Comparison of ENCODE assay signal across 1 cellular context in the genomic region with DNA sequence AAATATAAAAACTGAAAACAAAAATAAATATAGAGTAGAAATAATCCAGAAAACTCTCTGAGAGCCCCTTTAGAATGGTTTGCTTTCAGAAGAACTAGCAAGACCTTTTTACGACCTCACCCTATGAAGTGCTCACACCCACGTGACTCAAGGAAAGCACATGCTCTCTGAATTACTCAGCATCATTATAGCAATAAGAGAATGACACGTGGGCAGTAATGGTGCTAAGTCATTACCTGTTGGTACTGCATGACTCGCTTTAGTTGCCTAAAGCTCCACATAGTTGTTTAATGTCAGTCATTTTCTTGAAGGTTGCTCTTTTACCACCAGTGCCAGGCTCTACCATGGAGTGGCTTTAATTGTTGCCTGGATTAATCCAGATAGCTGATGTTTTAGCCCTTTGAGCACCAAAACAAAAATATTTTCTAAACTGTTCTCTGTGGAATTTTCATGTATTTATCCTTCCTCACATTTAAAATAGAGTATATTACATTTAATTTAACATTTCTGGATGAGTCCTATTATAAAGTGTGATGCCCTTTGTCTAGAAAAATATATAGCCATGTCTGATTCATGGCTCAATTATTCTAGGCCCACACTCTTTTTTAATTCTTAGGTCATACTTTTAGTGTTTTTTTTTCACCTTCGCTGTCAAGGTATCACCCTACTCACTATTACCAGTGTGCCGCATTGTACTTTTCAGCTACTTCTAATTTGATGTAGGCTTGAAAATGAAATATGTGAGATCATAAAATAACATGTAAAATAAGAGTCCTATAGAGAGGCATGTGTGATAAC.
A peak's percentile ranks its signal among the peaks of the same experiment; 100 is the strongest.
TF ChIP-seq lines count a peak whose summit lies in the region.

No MANE protein-coding gene starts in this region.

TF ChIP-seq in K562, 482 proteins besides CTCF, POLR2A, EP300 and RAD21 (continued from another document and continues in another):
- TF ChIP-seq, protein P1, sequence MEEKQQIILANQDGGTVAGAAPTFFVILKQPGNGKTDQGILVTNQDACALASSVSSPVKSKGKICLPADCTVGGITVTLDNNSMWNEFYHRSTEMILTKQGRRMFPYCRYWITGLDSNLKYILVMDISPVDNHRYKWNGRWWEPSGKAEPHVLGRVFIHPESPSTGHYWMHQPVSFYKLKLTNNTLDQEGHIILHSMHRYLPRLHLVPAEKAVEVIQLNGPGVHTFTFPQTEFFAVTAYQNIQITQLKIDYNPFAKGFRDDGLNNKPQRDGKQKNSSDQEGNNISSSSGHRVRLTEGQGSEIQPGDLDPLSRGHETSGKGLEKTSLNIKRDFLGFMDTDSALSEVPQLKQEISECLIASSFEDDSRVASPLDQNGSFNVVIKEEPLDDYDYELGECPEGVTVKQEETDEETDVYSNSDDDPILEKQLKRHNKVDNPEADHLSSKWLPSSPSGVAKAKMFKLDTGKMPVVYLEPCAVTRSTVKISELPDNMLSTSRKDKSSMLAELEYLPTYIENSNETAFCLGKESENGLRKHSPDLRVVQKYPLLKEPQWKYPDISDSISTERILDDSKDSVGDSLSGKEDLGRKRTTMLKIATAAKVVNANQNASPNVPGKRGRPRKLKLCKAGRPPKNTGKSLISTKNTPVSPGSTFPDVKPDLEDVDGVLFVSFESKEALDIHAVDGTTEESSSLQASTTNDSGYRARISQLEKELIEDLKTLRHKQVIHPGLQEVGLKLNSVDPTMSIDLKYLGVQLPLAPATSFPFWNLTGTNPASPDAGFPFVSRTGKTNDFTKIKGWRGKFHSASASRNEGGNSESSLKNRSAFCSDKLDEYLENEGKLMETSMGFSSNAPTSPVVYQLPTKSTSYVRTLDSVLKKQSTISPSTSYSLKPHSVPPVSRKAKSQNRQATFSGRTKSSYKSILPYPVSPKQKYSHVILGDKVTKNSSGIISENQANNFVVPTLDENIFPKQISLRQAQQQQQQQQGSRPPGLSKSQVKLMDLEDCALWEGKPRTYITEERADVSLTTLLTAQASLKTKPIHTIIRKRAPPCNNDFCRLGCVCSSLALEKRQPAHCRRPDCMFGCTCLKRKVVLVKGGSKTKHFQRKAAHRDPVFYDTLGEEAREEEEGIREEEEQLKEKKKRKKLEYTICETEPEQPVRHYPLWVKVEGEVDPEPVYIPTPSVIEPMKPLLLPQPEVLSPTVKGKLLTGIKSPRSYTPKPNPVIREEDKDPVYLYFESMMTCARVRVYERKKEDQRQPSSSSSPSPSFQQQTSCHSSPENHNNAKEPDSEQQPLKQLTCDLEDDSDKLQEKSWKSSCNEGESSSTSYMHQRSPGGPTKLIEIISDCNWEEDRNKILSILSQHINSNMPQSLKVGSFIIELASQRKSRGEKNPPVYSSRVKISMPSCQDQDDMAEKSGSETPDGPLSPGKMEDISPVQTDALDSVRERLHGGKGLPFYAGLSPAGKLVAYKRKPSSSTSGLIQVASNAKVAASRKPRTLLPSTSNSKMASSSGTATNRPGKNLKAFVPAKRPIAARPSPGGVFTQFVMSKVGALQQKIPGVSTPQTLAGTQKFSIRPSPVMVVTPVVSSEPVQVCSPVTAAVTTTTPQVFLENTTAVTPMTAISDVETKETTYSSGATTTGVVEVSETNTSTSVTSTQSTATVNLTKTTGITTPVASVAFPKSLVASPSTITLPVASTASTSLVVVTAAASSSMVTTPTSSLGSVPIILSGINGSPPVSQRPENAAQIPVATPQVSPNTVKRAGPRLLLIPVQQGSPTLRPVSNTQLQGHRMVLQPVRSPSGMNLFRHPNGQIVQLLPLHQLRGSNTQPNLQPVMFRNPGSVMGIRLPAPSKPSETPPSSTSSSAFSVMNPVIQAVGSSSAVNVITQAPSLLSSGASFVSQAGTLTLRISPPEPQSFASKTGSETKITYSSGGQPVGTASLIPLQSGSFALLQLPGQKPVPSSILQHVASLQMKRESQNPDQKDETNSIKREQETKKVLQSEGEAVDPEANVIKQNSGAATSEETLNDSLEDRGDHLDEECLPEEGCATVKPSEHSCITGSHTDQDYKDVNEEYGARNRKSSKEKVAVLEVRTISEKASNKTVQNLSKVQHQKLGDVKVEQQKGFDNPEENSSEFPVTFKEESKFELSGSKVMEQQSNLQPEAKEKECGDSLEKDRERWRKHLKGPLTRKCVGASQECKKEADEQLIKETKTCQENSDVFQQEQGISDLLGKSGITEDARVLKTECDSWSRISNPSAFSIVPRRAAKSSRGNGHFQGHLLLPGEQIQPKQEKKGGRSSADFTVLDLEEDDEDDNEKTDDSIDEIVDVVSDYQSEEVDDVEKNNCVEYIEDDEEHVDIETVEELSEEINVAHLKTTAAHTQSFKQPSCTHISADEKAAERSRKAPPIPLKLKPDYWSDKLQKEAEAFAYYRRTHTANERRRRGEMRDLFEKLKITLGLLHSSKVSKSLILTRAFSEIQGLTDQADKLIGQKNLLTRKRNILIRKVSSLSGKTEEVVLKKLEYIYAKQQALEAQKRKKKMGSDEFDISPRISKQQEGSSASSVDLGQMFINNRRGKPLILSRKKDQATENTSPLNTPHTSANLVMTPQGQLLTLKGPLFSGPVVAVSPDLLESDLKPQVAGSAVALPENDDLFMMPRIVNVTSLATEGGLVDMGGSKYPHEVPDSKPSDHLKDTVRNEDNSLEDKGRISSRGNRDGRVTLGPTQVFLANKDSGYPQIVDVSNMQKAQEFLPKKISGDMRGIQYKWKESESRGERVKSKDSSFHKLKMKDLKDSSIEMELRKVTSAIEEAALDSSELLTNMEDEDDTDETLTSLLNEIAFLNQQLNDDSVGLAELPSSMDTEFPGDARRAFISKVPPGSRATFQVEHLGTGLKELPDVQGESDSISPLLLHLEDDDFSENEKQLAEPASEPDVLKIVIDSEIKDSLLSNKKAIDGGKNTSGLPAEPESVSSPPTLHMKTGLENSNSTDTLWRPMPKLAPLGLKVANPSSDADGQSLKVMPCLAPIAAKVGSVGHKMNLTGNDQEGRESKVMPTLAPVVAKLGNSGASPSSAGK (IDR thresholded peaks at IDR 0.05) = peak; percentile 69
- TF ChIP-seq MAFG (tag; conservative IDR thresholded peaks at IDR 0.05) (peak; percentile 42), NFE2 (IDR thresholded peaks at IDR 0.05; ENCODE audit: low read depth) (peak; percentile 45; the same call in 1 of the 2 replicates), ARNT (IDR thresholded peaks at IDR 0.05) (no peak), CBFA2T2 (conservative IDR thresholded peaks at IDR 0.05) (peak; percentile 27), EP400 (IDR thresholded peaks at IDR 0.05) (peak; percentile 35; the same call in 1 of the 2 replicates), BHLHE40 (IDR thresholded peaks at IDR 0.05; ENCODE audit: low read length) (0 out of 2 replicates have a peak, but pooled peaks have one; percentile 7), EGR1 (conservative IDR thresholded peaks at IDR 0.05) (peak; percentile 24; the same call in 1 of the 2 replicates), L3MBTL2 (IDR thresholded peaks at IDR 0.05) (peak; percentile 76), FOXK2 (conservative IDR thresholded peaks at IDR 0.05 in 1 of 2, IDR thresholded peaks at IDR 0.05 in 1 of 2; ENCODE audit: low read depth in 2 of 2) (0 out of 4 replicates have a peak, but pooled peaks of 1 of the 2 experiments have one; percentile 28), ZNF24 (IDR thresholded peaks at IDR 0.05) (no peak)
- TF ChIP-seq, protein P2, sequence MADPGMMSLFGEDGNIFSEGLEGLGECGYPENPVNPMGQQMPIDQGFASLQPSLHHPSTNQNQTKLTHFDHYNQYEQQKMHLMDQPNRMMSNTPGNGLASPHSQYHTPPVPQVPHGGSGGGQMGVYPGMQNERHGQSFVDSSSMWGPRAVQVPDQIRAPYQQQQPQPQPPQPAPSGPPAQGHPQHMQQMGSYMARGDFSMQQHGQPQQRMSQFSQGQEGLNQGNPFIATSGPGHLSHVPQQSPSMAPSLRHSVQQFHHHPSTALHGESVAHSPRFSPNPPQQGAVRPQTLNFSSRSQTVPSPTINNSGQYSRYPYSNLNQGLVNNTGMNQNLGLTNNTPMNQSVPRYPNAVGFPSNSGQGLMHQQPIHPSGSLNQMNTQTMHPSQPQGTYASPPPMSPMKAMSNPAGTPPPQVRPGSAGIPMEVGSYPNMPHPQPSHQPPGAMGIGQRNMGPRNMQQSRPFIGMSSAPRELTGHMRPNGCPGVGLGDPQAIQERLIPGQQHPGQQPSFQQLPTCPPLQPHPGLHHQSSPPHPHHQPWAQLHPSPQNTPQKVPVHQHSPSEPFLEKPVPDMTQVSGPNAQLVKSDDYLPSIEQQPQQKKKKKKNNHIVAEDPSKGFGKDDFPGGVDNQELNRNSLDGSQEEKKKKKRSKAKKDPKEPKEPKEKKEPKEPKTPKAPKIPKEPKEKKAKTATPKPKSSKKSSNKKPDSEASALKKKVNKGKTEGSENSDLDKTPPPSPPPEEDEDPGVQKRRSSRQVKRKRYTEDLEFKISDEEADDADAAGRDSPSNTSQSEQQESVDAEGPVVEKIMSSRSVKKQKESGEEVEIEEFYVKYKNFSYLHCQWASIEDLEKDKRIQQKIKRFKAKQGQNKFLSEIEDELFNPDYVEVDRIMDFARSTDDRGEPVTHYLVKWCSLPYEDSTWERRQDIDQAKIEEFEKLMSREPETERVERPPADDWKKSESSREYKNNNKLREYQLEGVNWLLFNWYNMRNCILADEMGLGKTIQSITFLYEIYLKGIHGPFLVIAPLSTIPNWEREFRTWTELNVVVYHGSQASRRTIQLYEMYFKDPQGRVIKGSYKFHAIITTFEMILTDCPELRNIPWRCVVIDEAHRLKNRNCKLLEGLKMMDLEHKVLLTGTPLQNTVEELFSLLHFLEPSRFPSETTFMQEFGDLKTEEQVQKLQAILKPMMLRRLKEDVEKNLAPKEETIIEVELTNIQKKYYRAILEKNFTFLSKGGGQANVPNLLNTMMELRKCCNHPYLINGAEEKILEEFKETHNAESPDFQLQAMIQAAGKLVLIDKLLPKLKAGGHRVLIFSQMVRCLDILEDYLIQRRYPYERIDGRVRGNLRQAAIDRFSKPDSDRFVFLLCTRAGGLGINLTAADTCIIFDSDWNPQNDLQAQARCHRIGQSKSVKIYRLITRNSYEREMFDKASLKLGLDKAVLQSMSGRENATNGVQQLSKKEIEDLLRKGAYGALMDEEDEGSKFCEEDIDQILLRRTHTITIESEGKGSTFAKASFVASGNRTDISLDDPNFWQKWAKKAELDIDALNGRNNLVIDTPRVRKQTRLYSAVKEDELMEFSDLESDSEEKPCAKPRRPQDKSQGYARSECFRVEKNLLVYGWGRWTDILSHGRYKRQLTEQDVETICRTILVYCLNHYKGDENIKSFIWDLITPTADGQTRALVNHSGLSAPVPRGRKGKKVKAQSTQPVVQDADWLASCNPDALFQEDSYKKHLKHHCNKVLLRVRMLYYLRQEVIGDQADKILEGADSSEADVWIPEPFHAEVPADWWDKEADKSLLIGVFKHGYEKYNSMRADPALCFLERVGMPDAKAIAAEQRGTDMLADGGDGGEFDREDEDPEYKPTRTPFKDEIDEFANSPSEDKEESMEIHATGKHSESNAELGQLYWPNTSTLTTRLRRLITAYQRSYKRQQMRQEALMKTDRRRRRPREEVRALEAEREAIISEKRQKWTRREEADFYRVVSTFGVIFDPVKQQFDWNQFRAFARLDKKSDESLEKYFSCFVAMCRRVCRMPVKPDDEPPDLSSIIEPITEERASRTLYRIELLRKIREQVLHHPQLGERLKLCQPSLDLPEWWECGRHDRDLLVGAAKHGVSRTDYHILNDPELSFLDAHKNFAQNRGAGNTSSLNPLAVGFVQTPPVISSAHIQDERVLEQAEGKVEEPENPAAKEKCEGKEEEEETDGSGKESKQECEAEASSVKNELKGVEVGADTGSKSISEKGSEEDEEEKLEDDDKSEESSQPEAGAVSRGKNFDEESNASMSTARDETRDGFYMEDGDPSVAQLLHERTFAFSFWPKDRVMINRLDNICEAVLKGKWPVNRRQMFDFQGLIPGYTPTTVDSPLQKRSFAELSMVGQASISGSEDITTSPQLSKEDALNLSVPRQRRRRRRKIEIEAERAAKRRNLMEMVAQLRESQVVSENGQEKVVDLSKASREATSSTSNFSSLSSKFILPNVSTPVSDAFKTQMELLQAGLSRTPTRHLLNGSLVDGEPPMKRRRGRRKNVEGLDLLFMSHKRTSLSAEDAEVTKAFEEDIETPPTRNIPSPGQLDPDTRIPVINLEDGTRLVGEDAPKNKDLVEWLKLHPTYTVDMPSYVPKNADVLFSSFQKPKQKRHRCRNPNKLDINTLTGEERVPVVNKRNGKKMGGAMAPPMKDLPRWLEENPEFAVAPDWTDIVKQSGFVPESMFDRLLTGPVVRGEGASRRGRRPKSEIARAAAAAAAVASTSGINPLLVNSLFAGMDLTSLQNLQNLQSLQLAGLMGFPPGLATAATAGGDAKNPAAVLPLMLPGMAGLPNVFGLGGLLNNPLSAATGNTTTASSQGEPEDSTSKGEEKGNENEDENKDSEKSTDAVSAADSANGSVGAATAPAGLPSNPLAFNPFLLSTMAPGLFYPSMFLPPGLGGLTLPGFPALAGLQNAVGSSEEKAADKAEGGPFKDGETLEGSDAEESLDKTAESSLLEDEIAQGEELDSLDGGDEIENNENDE (IDR thresholded peaks at IDR 0.05; ENCODE audit: low read depth, low read length) = no peak
- TF ChIP-seq, protein P3, sequence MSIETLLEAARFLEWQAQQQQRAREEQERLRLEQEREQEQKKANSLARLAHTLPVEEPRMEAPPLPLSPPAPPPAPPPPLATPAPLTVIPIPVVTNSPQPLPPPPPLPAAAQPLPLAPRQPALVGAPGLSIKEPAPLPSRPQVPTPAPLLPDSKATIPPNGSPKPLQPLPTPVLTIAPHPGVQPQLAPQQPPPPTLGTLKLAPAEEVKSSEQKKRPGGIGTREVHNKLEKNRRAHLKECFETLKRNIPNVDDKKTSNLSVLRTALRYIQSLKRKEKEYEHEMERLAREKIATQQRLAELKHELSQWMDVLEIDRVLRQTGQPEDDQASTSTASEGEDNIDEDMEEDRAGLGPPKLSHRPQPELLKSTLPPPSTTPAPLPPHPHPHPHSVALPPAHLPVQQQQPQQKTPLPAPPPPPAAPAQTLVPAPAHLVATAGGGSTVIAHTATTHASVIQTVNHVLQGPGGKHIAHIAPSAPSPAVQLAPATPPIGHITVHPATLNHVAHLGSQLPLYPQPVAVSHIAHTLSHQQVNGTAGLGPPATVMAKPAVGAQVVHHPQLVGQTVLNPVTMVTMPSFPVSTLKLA (conservative IDR thresholded peaks at IDR 0.05) = peak; percentile 58 to 65
- TF ChIP-seq, protein P4, sequence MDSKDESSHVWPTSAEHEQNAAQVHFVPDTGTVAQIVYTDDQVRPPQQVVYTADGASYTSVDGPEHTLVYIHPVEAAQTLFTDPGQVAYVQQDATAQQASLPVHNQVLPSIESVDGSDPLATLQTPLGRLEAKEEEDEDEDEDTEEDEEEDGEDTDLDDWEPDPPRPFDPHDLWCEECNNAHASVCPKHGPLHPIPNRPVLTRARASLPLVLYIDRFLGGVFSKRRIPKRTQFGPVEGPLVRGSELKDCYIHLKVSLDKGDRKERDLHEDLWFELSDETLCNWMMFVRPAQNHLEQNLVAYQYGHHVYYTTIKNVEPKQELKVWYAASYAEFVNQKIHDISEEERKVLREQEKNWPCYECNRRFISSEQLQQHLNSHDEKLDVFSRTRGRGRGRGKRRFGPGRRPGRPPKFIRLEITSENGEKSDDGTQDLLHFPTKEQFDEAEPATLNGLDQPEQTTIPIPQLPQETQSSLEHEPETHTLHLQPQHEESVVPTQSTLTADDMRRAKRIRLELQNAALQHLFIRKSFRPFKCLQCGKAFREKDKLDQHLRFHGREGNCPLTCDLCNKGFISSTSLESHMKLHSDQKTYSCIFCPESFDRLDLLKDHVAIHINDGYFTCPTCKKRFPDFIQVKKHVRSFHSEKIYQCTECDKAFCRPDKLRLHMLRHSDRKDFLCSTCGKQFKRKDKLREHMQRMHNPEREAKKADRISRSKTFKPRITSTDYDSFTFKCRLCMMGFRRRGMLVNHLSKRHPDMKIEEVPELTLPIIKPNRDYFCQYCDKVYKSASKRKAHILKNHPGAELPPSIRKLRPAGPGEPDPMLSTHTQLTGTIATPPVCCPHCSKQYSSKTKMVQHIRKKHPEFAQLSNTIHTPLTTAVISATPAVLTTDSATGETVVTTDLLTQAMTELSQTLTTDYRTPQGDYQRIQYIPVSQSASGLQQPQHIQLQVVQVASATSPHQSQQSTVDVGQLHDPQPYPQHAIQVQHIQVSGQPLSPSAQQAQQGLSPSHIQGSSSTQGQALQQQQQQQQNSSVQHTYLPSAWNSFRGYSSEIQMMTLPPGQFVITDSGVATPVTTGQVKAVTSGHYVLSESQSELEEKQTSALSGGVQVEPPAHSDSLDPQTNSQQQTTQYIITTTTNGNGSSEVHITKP (IDR thresholded peaks at IDR 0.05; ENCODE audit: partially characterized antibody) = no peak
